15 cellular contexts compared by ENCODE assay signal in the genomic region with DNA sequence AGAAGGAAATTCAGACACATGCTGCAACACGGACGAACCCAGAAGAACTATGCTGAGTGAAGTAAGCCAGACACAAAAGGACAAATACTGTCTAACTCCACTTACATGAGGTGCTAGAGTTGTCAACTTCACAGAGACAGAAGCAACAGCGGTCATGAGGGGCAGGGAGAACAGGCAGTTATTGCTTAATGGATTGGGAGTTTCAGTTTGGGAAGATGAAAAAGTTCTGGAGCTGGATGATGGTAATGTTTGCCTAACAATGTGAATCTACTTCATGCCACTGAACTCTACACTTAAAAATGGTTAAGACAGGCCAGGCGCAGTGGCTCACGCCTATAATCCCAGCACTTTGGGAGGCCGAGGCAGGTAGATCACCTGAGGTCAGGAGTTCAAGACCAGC. TPM values are rescaled to one million over a fixed set of nuclear protein-coding genes. Genes with fewer than 3 reads are reported as not detected.
DNase-seq lines count a peak whose midpoint lies in the region; ATAC-seq and TF ChIP-seq lines count a peak whose summit lies in the region.
"Had no signal": no experiment of that assay in that cellular context is flagged by ENCODE, and none has a peak within 500 bp of the region (broad histone marks: within the 10 kb centered on the region; RNA-seq: fewer than 3 reads in every experiment).

No MANE protein-coding gene starts in this region.

- no peak overlapping the region for H3K4me3 ChIP-seq in HCT116 (replicated peaks in 1 of 2; ENCODE audit: low read depth in 1 of 2, low read length in 2 of 2)
- H3K4me3 ChIP-seq in fibroblast of villous mesenchyme (ENCODE audit: low read depth, low read length), result no peak overlapping the region
- H3K4me3 ChIP-seq: GM23338 had no signal

- peaks cover 7% of the 10 kb centered on the region; the same call in 1 of the 2 replicates for H4K20me1 ChIP-seq in HCT116 (ENCODE audit: insufficient read depth)

- H3K9ac ChIP-seq in HCT116 (ENCODE audit: low read length), result no peak overlapping the region

- H3K4me1 Mint-ChIP-seq in nephron progenitor cell, result peaks cover 20% of the 10 kb centered on the region

- no peak overlapping the region for H2AFZ ChIP-seq in HCT116 (ENCODE audit: low read depth, low read length, poor library complexity, severe bottlenecking)
- H2AFZ ChIP-seq: GM23338 had no signal

- no peak for TF ChIP-seq RAD21 in HCT116 (IDR thresholded peaks at IDR 0.05; ENCODE audit: low read depth)

- peak overlapping the region; percentile 51 for H3K27ac Mint-ChIP-seq in nephron progenitor cell
- H3K27ac Mint-ChIP-seq: CD4-positive, alpha-beta T cell; GM23338; HFFc6 had no signal

- peaks cover 5% of the 10 kb centered on the region for H3K9me3 Mint-ChIP-seq in nephron progenitor cell
- H3K9me3 Mint-ChIP-seq: CD4-positive, alpha-beta T cell; GM23338; HFFc6 had no signal

- DNase-seq in left ventricle myocardium superior (no peak), cardiac septum (ENCODE audit: low spot score) (no peak), HCT116 (ENCODE audit: low read depth, low spot score) (no peak), fibroblast of villous mesenchyme (ENCODE audit: low read depth) (peak; percentile 13), nephron progenitor cell (no peak), OCI-M2 (lab: John Stamatoyannopoulos, UW; ENCODE audit: unreplicated experiment) (no peak), RWPE1 (ENCODE audit: low spot score) (no peak)
- DNase-seq: ACHN; Caco-2; CD4-positive, alpha-beta T cell; HCEC 1CT; HFFc6 had no signal

- no peak for TF ChIP-seq CTCF in HCT116 (IDR thresholded peaks at IDR 0.05 in 2 of 3, conservative IDR thresholded peaks at IDR 0.05 in 1 of 3; ENCODE audit: borderline replicate concordance in 1 of 3, insufficient read depth in 1 of 3, low read depth in 2 of 3, low read length in 2 of 3)
- no peak for TF ChIP-seq CTCF in fibroblast of villous mesenchyme (IDR thresholded peaks at IDR 0.05; ENCODE audit: insufficient read depth, low read depth, low read length)
- no peak for TF ChIP-seq CTCF in nephron progenitor cell (IDR thresholded peaks at IDR 0.05)
- no peak for TF ChIP-seq CTCF in RWPE1 (conservative IDR thresholded peaks at IDR 0.05; ENCODE audit: low read depth)

- intact Hi-C loops in left ventricle myocardium superior (cut with micrococcal nuclease) (no loop called here), cardiac septum (cut with DNase I) (no loop called here), HCT116 (cut with micrococcal nuclease) (no loop called here)

- peaks cover 90% of the 10 kb centered on the region for H3K36me3 Mint-ChIP-seq in nephron progenitor cell (ENCODE audit: low read depth)

- no peak overlapping the region for H3K4me3 Mint-ChIP-seq in nephron progenitor cell
- H3K4me3 Mint-ChIP-seq: CD4-positive, alpha-beta T cell; GM23338; HFFc6 had no signal

- CTCF ChIA-PET in HCT116 (lab: Charles Lee) (no interaction called here), RWPE1 (lab: Yijun Ruan, JAX) (interaction anchor here (0.9 kb wide), 1 partner anchor 12 kb away, joined by 3 read pairs; no protein-coding TSS in a partner anchor)

- H3K9me3 ChIP-seq in HCT116 (ENCODE audit: control insufficient read depth in 1 of 2, insufficient read depth in 1 of 2, low read depth in 1 of 2, low read length in 2 of 2), result no peaks in the 10 kb centered on the region
- H3K9me3 ChIP-seq: Caco-2 had no signal

- peak; percentile 31 for ATAC-seq in left ventricle myocardium superior
- ATAC-seq in HCT116, result no peak
- ATAC-seq in GM18907 (IDR thresholded peaks at IDR 0.05; ENCODE audit: unreplicated experiment), result no peak
- ATAC-seq: GM23338 had no signal

- peaks cover 32 to 34% of the 10 kb centered on the region in 2 experiments for H3K36me3 ChIP-seq in HCT116 (ENCODE audit: control insufficient read depth in 1 of 2, insufficient read depth in 2 of 2, low read length in 2 of 2)

- no peaks in the 10 kb centered on the region for H3K9me2 ChIP-seq in HCT116 (ENCODE audit: insufficient read depth)

- H3K27me3 ChIP-seq in HCT116 (ENCODE audit: insufficient read depth, low read length), result no peaks in the 10 kb centered on the region

- H3K27me3 Mint-ChIP-seq in nephron progenitor cell (ENCODE audit: low read depth, poor library complexity), result peaks cover 7% of the 10 kb centered on the region
- H3K27me3 Mint-ChIP-seq: CD4-positive, alpha-beta T cell had no signal

- no peaks in the 10 kb centered on the region for H3K4me1 ChIP-seq in HCT116 (ENCODE audit: control insufficient read depth in 1 of 2, insufficient read depth in 2 of 2, low read length in 2 of 2)
- H3K4me1 ChIP-seq: Caco-2 had no signal

- peaks cover 87% of the 10 kb centered on the region for H3K79me2 ChIP-seq in HCT116 (ENCODE audit: insufficient read depth, low read length)

- H3K27ac ChIP-seq in HCT116 (ENCODE audit: low read depth, low read length) (no peak overlapping the region), RWPE1 (no peak overlapping the region)
- H3K27ac ChIP-seq: C4-2B had no signal

- H3K4me2 ChIP-seq in HCT116 (ENCODE audit: low read length), result no peak overlapping the region
- H3K4me2 ChIP-seq: GM23338 had no signal

- BruUV-seq in HCT116 (replicated peaks; lab: Mats Ljungman, UMichigan), result no TSS peak

- no peak for TF ChIP-seq POLR2A in HCT116 (IDR thresholded peaks at IDR 0.05; ENCODE audit: borderline replicate concordance, extremely low read depth, insufficient read depth, insufficient read length)

- RAD21 ChIA-PET in HCT116 (lab: Charles Lee; ENCODE audit: low non-redundant PET in 1 of 2, low total read pairs in 2 of 2, uncharacterized antibody in 2 of 2, unreplicated experiment in 2 of 2), result no interaction called here

- POLR2A ChIA-PET in HCT116 (lab: Charles Lee) (no interaction called here), RWPE1 (lab: Yijun Ruan, JAX; ENCODE audit: low non-redundant PET) (no interaction called here)

TF ChIP-seq in HCT116, 20 proteins besides CTCF, POLR2A, EP300 and RAD21:
- TF ChIP-seq, protein P1, sequence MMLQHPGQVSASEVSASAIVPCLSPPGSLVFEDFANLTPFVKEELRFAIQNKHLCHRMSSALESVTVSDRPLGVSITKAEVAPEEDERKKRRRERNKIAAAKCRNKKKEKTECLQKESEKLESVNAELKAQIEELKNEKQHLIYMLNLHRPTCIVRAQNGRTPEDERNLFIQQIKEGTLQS (IDR thresholded peaks at IDR 0.05), result 0 out of 2 replicates have a peak, but pooled peaks have one; percentile 19
- TF ChIP-seq ZFX (IDR thresholded peaks at IDR 0.05) (no peak), SRF (IDR thresholded peaks at IDR 0.05; ENCODE audit: low read depth) (no peak), SIN3A (IDR thresholded peaks at IDR 0.05; ENCODE audit: low read depth) (no peak), FOSL1 (IDR thresholded peaks at IDR 0.05; ENCODE audit: low read depth) (no peak)
TF ChIP-seq in HCT116: peak in this region for 1.

RNA-seq across cellular contexts. Expression of gene PARP1, which starts 12.1 kb away (rescaled TPM):
- total RNA-seq in left ventricle myocardium superior (140 TPM), cardiac septum (87.1 TPM), HCT116 (2021; ENCODE audit: unreplicated experiment) (213 TPM), fibroblast of villous mesenchyme (51.2 and 89.4 TPM in 2 replicates)
- 117 and 142 TPM in 2 replicates for polyA plus RNA-seq in HCT116 (2012)
